ENCODE assay signal across 9 cellular contexts in genomic region chr6:13923527-13924145, GRCh38. TPM values are rescaled to one million over a fixed set of nuclear protein-coding genes. Genes with fewer than 3 reads are reported as not detected.
DNase-seq lines count a peak whose midpoint lies in the region; ATAC-seq and TF ChIP-seq lines count a peak whose summit lies in the region.
"Had no signal": no experiment of that assay in that cellular context is flagged by ENCODE, and none has a peak within 500 bp of the region (broad histone marks: within the 10 kb centered on the region; RNA-seq: fewer than 3 reads in every experiment).

No MANE protein-coding gene starts in this region.

- no peak for DNase-seq in CD4-positive, alpha-beta T cell
- DNase-seq in LHCN-M2 (ENCODE audit: low read depth) (peak; percentile 62), coronary artery (ENCODE audit: low spot score) (no peak), natural killer cell (no peak), NK-92 (lab: John Stamatoyannopoulos, UW; ENCODE audit: unreplicated experiment) (no peak), NCI-H2081 (lab: John Stamatoyannopoulos, UW) (no peak)
- DNase-seq: NCI-H1417 treated with DMSO at 0.1 percent for 48 hours had no signal

- POLR2A ChIA-PET in CD4-positive, alpha-beta T cell (lab: Charles Lee), result no interaction called here

- CTCF ChIA-PET in CD4-positive, alpha-beta T cell (lab: Charles Lee), result interaction anchor here (1.3 kb wide), 1 partner anchor 17 kb away, joined by 4 read pairs; no protein-coding TSS in a partner anchor

- peaks cover 4% of the 10 kb centered on the region for H3K9me3 ChIP-seq in CD4-positive, alpha-beta T cell (ENCODE audit: control insufficient read depth, low read length)

- H3K27ac Mint-ChIP-seq in CD4-positive, alpha-beta T cell, result no peak overlapping the region
- no peak overlapping the region for H3K27ac Mint-ChIP-seq in natural killer cell

- H3K27me3 ChIP-seq in CD4-positive, alpha-beta T cell (ENCODE audit: control insufficient read depth, insufficient read depth, low read length), result peaks cover 58% of the 10 kb centered on the region

- H3K9me3 Mint-ChIP-seq in CD4-positive, alpha-beta T cell, result peaks cover 3% of the 10 kb centered on the region
- no peaks in the 10 kb centered on the region for H3K9me3 Mint-ChIP-seq in natural killer cell

- H3K27ac ChIP-seq in CD4-positive, alpha-beta T cell (ENCODE audit: low read depth, low read length), result no peak overlapping the region
- peak overlapping the region in 1 of 2 donors; percentile 12 for H3K27ac ChIP-seq in coronary artery

- peak overlapping the region; percentile 90 for H3K4me3 Mint-ChIP-seq in CD4-positive, alpha-beta T cell
- peak overlapping the region; percentile 78 for H3K4me3 Mint-ChIP-seq in natural killer cell

- peak overlapping the region; percentile 67 for H3K4me3 ChIP-seq in coronary artery

- peaks cover 16% of the 10 kb centered on the region for H3K4me1 Mint-ChIP-seq in CD4-positive, alpha-beta T cell (ENCODE audit: low read depth)
- peaks cover 7 to 15% of the 10 kb centered on the region in 2 donors for H3K4me1 Mint-ChIP-seq in natural killer cell

- intact Hi-C loops in CD4-positive, alpha-beta T cell (cut with DNase I, micrococcal nuclease), result no loop called here
- intact Hi-C loops in natural killer cell (cut with micrococcal nuclease), result no loop called here

- no peak for TF ChIP-seq CTCF in CD4-positive, alpha-beta T cell (IDR thresholded peaks at IDR 0.05)
- TF ChIP-seq CTCF in coronary artery (IDR thresholded peaks at IDR 0.05), result no peak
- TF ChIP-seq CTCF in natural killer cell (IDR thresholded peaks at IDR 0.05), result no peak

- peaks cover 59% of the 10 kb centered on the region for H3K27me3 Mint-ChIP-seq in CD4-positive, alpha-beta T cell
- H3K27me3 Mint-ChIP-seq in natural killer cell (ENCODE audit: low read depth in 2 of 2), result peaks cover 50 to 66% of the 10 kb centered on the region in 2 donors

- no peak for ATAC-seq in CD4-positive, alpha-beta T cell (ENCODE audit: poor library complexity)
- no peak for ATAC-seq in natural killer cell
- no peak for ATAC-seq in GM18520 (IDR thresholded peaks at IDR 0.05; ENCODE audit: unreplicated experiment)
- no peak for ATAC-seq in HG02678 (IDR thresholded peaks at IDR 0.05; ENCODE audit: unreplicated experiment)

- no peaks in the 10 kb centered on the region for H3K36me3 Mint-ChIP-seq in CD4-positive, alpha-beta T cell (ENCODE audit: low read depth)
- H3K36me3 Mint-ChIP-seq in natural killer cell, result no peaks in the 10 kb centered on the region

RNA-seq across cellular contexts. Expression of gene RNF182, which starts 1.1 kb away (rescaled TPM):
- total RNA-seq in CD4-positive, alpha-beta T cell, result under 1 TPM; 0.11 to 0.20 TPM
- total RNA-seq in LHCN-M2 (2014; rRNA removed) (2.1 and 3.2 TPM in 2 replicates), natural killer cell (not detected)
- polyA plus RNA-seq in LHCN-M2 (2012), result 0.70 TPM
